Comparison of ENCODE assay signal across 1 cellular context in the genomic region with DNA sequence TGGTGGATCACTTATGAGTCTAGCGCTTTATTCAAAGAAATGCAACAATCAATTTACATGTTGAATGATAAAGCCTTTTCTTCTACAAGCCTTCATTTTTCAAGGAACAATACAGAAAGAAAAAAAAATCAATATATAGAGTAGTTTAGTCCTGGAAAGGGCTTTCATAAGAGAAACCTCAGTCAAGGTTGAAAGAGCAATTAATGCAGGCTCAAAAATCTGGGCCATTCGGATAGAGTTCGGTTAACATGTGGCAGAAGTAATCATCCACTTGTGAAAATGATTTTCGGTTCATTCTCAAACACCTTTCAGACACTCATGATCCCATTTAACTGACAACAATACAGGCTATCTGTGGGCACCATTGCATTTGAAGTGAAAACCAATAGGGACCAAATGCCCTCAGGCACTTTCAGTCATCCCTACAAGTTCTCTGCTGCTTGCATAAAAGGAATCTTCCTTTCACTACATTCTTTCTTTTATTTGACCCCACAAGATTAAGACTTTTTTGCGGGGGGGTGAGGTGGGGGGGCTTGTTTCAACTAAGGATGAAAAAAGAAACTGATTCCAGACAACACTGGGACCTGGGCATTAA.
TF ChIP-seq lines count a peak whose summit lies in the region.

No MANE protein-coding gene starts in this region.

TF ChIP-seq in SK-N-SH, 30 proteins besides CTCF, POLR2A, EP300 and RAD21 (continued from another document):
- TF ChIP-seq, protein P1, sequence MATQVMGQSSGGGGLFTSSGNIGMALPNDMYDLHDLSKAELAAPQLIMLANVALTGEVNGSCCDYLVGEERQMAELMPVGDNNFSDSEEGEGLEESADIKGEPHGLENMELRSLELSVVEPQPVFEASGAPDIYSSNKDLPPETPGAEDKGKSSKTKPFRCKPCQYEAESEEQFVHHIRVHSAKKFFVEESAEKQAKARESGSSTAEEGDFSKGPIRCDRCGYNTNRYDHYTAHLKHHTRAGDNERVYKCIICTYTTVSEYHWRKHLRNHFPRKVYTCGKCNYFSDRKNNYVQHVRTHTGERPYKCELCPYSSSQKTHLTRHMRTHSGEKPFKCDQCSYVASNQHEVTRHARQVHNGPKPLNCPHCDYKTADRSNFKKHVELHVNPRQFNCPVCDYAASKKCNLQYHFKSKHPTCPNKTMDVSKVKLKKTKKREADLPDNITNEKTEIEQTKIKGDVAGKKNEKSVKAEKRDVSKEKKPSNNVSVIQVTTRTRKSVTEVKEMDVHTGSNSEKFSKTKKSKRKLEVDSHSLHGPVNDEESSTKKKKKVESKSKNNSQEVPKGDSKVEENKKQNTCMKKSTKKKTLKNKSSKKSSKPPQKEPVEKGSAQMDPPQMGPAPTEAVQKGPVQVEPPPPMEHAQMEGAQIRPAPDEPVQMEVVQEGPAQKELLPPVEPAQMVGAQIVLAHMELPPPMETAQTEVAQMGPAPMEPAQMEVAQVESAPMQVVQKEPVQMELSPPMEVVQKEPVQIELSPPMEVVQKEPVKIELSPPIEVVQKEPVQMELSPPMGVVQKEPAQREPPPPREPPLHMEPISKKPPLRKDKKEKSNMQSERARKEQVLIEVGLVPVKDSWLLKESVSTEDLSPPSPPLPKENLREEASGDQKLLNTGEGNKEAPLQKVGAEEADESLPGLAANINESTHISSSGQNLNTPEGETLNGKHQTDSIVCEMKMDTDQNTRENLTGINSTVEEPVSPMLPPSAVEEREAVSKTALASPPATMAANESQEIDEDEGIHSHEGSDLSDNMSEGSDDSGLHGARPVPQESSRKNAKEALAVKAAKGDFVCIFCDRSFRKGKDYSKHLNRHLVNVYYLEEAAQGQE (IDR thresholded peaks at IDR 0.05; ENCODE audit: low read depth, low read length): no peak
- TF ChIP-seq POLR2AphosphoS5 (IDR thresholded peaks at IDR 0.05; ENCODE audit: low read depth, low read length) (no peak), SMC3 (IDR thresholded peaks at IDR 0.05; ENCODE audit: low read depth, low read length) (no peak), JUND (IDR thresholded peaks at IDR 0.05) (no peak), FOSL2 (IDR thresholded peaks at IDR 0.05; ENCODE audit: borderline replicate concordance, low read depth) (no peak), RFX5 (IDR thresholded peaks at IDR 0.05; ENCODE audit: low read length) (no peak), MEF2A (IDR thresholded peaks at IDR 0.05; ENCODE audit: borderline replicate concordance, low read depth) (no peak), NFIC (IDR thresholded peaks at IDR 0.05; ENCODE audit: borderline replicate concordance) (no peak), FOXJ3 (CRISPR knock-in tag; IDR thresholded peaks at IDR 0.05) (no peak), EZH2phosphoT487 (IDR thresholded peaks at IDR 0.05; ENCODE audit: borderline replicate concordance, low read depth) (no peak), RCOR1 (IDR thresholded peaks at IDR 0.05; ENCODE audit: low read length) (no peak), YY1 (IDR thresholded peaks at IDR 0.05; ENCODE audit: low read depth) (no peak)
- TF ChIP-seq, protein P2, sequence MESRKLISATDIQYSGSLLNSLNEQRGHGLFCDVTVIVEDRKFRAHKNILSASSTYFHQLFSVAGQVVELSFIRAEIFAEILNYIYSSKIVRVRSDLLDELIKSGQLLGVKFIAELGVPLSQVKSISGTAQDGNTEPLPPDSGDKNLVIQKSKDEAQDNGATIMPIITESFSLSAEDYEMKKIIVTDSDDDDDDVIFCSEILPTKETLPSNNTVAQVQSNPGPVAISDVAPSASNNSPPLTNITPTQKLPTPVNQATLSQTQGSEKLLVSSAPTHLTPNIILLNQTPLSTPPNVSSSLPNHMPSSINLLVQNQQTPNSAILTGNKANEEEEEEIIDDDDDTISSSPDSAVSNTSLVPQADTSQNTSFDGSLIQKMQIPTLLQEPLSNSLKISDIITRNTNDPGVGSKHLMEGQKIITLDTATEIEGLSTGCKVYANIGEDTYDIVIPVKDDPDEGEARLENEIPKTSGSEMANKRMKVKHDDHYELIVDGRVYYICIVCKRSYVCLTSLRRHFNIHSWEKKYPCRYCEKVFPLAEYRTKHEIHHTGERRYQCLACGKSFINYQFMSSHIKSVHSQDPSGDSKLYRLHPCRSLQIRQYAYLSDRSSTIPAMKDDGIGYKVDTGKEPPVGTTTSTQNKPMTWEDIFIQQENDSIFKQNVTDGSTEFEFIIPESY (IDR thresholded peaks at IDR 0.05; ENCODE audit: borderline replicate concordance, low read depth): no peak
- TF ChIP-seq, protein P3, sequence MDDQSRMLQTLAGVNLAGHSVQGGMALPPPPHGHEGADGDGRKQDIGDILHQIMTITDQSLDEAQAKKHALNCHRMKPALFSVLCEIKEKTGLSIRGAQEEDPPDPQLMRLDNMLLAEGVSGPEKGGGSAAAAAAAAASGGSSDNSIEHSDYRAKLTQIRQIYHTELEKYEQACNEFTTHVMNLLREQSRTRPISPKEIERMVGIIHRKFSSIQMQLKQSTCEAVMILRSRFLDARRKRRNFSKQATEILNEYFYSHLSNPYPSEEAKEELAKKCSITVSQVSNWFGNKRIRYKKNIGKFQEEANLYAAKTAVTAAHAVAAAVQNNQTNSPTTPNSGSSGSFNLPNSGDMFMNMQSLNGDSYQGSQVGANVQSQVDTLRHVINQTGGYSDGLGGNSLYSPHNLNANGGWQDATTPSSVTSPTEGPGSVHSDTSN (IDR thresholded peaks at IDR 0.05): no peak
